Comparison of ENCODE assay signal across 1 cellular context in the genomic region with DNA sequence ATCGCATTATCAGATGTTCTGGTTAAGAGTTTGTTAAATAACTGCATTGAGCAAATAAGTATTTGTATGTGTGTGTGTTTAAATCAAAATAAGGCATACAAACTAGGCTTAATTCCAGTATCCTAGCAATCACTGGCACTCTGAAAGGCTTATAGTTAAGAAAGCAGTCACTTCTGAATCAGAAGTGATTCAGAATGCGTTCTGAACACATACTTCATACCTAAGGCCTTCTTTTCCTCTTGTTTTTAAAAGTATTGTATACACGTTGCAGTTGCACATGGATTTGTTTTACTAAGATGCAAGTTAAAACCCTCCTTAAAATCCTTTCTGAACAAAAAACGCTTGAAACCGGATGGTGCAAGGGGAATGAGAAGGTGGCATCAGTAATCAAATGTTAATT.
TF ChIP-seq lines count a peak whose summit lies in the region.

No MANE protein-coding gene starts in this region.

TF ChIP-seq in IMR-90, 13 proteins besides CTCF, POLR2A, EP300 and RAD21:
- no peak for TF ChIP-seq CHD1 (IDR thresholded peaks at IDR 0.05; ENCODE audit: low read depth, low read length)
- no peak for TF ChIP-seq RCOR1 (IDR thresholded peaks at IDR 0.05; ENCODE audit: insufficient replicate concordance, low read length)
- TF ChIP-seq, protein P1, sequence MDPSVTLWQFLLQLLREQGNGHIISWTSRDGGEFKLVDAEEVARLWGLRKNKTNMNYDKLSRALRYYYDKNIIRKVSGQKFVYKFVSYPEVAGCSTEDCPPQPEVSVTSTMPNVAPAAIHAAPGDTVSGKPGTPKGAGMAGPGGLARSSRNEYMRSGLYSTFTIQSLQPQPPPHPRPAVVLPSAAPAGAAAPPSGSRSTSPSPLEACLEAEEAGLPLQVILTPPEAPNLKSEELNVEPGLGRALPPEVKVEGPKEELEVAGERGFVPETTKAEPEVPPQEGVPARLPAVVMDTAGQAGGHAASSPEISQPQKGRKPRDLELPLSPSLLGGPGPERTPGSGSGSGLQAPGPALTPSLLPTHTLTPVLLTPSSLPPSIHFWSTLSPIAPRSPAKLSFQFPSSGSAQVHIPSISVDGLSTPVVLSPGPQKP (IDR thresholded peaks at IDR 0.05; ENCODE audit: borderline replicate concordance, low read depth, low read length) = no peak
- TF ChIP-seq MAFK (IDR thresholded peaks at IDR 0.05; ENCODE audit: low read depth, low read length) = no peak
- TF ChIP-seq CEBPB (IDR thresholded peaks at IDR 0.05; ENCODE audit: low read depth, low read length) = peak; percentile 26; the same call in 1 of the 2 replicates
- TF ChIP-seq NFE2L2 (IDR thresholded peaks at IDR 0.05; ENCODE audit: low read depth, low read length) = no peak
